16 cellular contexts compared by ENCODE assay signal in genomic region chr3:60577601-60578000, GRCh38.
DNase-seq lines count a peak whose midpoint lies in the region; ATAC-seq and TF ChIP-seq lines count a peak whose summit lies in the region.
"Had no signal": no experiment of that assay in that cellular context is flagged by ENCODE, and none has a peak within 500 bp of the region (broad histone marks: within the 10 kb centered on the region; RNA-seq: fewer than 3 reads in every experiment).

No MANE protein-coding gene starts in this region.

- H3K36me3 ChIP-seq in OCI-LY3 (replicated peaks; ENCODE audit: low read depth, low read length): no peaks in the 10 kb centered on the region
- no peaks in the 10 kb centered on the region for H3K36me3 ChIP-seq in trophoblast cell (ENCODE audit: control insufficient read depth in 1 of 2, insufficient read depth in 2 of 2, low read length in 2 of 2)
- H3K36me3 ChIP-seq in effector memory CD4-positive, alpha-beta T cell (ENCODE audit: control insufficient read depth, insufficient read depth, low read length): no peaks in the 10 kb centered on the region
- H3K36me3 ChIP-seq: BLaER1 treated with 17β-estradiol and CSF1 and Interleukin-3, amounts not matched to agents 10 nM and 100 nM; HAP-1 had no signal

- H2BK12ac ChIP-seq in trophoblast cell (ENCODE audit: low read length): no peak overlapping the region

- peaks cover 12% of the 10 kb centered on the region; the same call in 1 of the 2 replicates for H3K27me3 ChIP-seq in OCI-LY3 (ENCODE audit: low read depth, low read length)
- H3K27me3 ChIP-seq in trophoblast cell (ENCODE audit: insufficient read depth, low read length): no peaks in the 10 kb centered on the region
- H3K27me3 ChIP-seq in effector memory CD4-positive, alpha-beta T cell (replicated peaks; ENCODE audit: control insufficient read depth, insufficient read depth, low read length, poor library complexity, severe bottlenecking): no peaks in the 10 kb centered on the region
- H3K27me3 ChIP-seq: BLaER1 treated with 17β-estradiol and CSF1 and Interleukin-3, amounts not matched to agents 10 nM and 100 nM had no signal

- H3K9me3 ChIP-seq in OCI-LY3 (ENCODE audit: insufficient read depth, low read length): no peaks in the 10 kb centered on the region
- no peaks in the 10 kb centered on the region for H3K9me3 ChIP-seq in trophoblast cell (ENCODE audit: insufficient read depth, low read depth, low read length)
- no peaks in the 10 kb centered on the region for H3K9me3 ChIP-seq in effector memory CD4-positive, alpha-beta T cell (ENCODE audit: control insufficient read depth, low read length)
- H3K9me3 ChIP-seq: BLaER1 treated with 17β-estradiol and CSF1 and Interleukin-3, amounts not matched to agents 10 nM and 100 nM; HAP-1 had no signal

- no peak overlapping the region for H3K4ac ChIP-seq in trophoblast cell (ENCODE audit: low read depth, low read length)

- H3K18ac ChIP-seq in trophoblast cell (ENCODE audit: low read length): no peak overlapping the region

- H3K79me2 ChIP-seq in OCI-LY3 (ENCODE audit: low read length) (no peaks in the 10 kb centered on the region), trophoblast cell (ENCODE audit: control insufficient read depth, insufficient read depth, low read length, poor library complexity) (no peaks in the 10 kb centered on the region)

- peak; percentile 7 for DNase-seq in NCI-H526 treated with DMSO at 0.1 percent for 48 hours (lab: John Stamatoyannopoulos, UW)
- DNase-seq in NCI-H526 (lab: John Stamatoyannopoulos, UW): no peak
- no peak for DNase-seq in trophoblast cell
- no peak for DNase-seq in effector memory CD4-positive, alpha-beta T cell
- DNase-seq: 8988T; Calu3; CD8-positive, alpha-beta T cell; DMS79 treated with DMSO at 0.1 percent for 48 hours; EL; GM23248 had no signal

- H3K9ac ChIP-seq in OCI-LY3 (ENCODE audit: low read length): peak overlapping the region; percentile 21; the same call in 1 of the 2 replicates
- H3K9ac ChIP-seq in trophoblast cell (ENCODE audit: low read length): no peak overlapping the region
- H3K9ac ChIP-seq: BLaER1 treated with 17β-estradiol and CSF1 and Interleukin-3, amounts not matched to agents 10 nM and 100 nM; GM23248 had no signal

- H2BK5ac ChIP-seq in trophoblast cell (ENCODE audit: low read depth, low read length, poor library complexity): no peak overlapping the region

- H3K4me1 ChIP-seq in OCI-LY3 (ENCODE audit: low read length) (peaks cover 39% of the 10 kb centered on the region), trophoblast cell (ENCODE audit: control insufficient read depth in 1 of 2, insufficient read depth in 2 of 2, low read length in 2 of 2) (peaks cover 13 to 16% of the 10 kb centered on the region in 2 experiments)
- no peaks in the 10 kb centered on the region for H3K4me1 ChIP-seq in effector memory CD4-positive, alpha-beta T cell (ENCODE audit: control insufficient read depth, insufficient read depth, low read length, poor library complexity, severe bottlenecking)
- H3K4me1 ChIP-seq: HAP-1 had no signal

- peak overlapping the region; percentile 63 for H3K4me2 ChIP-seq in OCI-LY3 (ENCODE audit: low read length)
- H3K4me2 ChIP-seq in trophoblast cell (ENCODE audit: low read length): no peak overlapping the region
- H3K4me2 ChIP-seq: BLaER1 treated with 17β-estradiol and CSF1 and Interleukin-3, amounts not matched to agents 10 nM and 100 nM had no signal

- H4K20me1 ChIP-seq in OCI-LY3 (ENCODE audit: insufficient read depth, low read length): no peaks in the 10 kb centered on the region
- H4K20me1 ChIP-seq: BLaER1 treated with 17β-estradiol and CSF1 and Interleukin-3, amounts not matched to agents 10 nM and 100 nM had no signal

- WGBS in trophoblast cell (ENCODE audit: extremely low coverage, insufficient coverage, insufficient read length): no CpG with 5 or more reads among the region's 4 CpGs

- H3K27ac ChIP-seq in OCI-LY3 (ENCODE audit: low read length) (peak overlapping the region; percentile 18; the same call in 1 of the 2 replicates), trophoblast cell (ENCODE audit: low read depth, low read length) (no peak overlapping the region)
- H3K27ac ChIP-seq in effector memory CD4-positive, alpha-beta T cell (ENCODE audit: insufficient read depth, low read length, poor library complexity, severe bottlenecking): no peak overlapping the region
- H3K27ac ChIP-seq: BLaER1 treated with 17β-estradiol and CSF1 and Interleukin-3, amounts not matched to agents 10 nM and 100 nM; GM23248 had no signal

- H3K4me3 ChIP-seq in OCI-LY3 (ENCODE audit: low read length) (peak overlapping the region; percentile 29), trophoblast cell (ENCODE audit: low read depth, low read length) (no peak overlapping the region)
- H3K4me3 ChIP-seq in effector memory CD4-positive, alpha-beta T cell (ENCODE audit: insufficient read depth, low read depth, low read length, poor library complexity, severe bottlenecking): no peak overlapping the region
- H3K4me3 ChIP-seq: BLaER1 treated with 17β-estradiol and CSF1 and Interleukin-3, amounts not matched to agents 10 nM and 100 nM; GM12878; GM23248; HAP-1 had no signal

- H3K23ac ChIP-seq in trophoblast cell (ENCODE audit: low read length): no peak overlapping the region

- no peak for TF ChIP-seq CTCF in OCI-LY3 (IDR thresholded peaks at IDR 0.05; ENCODE audit: low read depth, low read length)

- H2AFZ ChIP-seq in OCI-LY3 (ENCODE audit: low read depth, low read length) (peak overlapping the region; percentile 14; the same call in 1 of the 2 replicates), trophoblast cell (ENCODE audit: insufficient read depth, low read length, poor library complexity) (no peak overlapping the region)
- H2AFZ ChIP-seq: GM23248 had no signal

- no peak overlapping the region for H4K8ac ChIP-seq in trophoblast cell (ENCODE audit: low read depth, low read length)

- no peak for ATAC-seq in HG03571 (IDR thresholded peaks at IDR 0.05; ENCODE audit: unreplicated experiment)
- no peak for ATAC-seq in GM18907 (IDR thresholded peaks at IDR 0.05; ENCODE audit: unreplicated experiment)
- ATAC-seq: CD8-positive, alpha-beta T cell; GM12878 had no signal

- H4K91ac ChIP-seq in trophoblast cell (ENCODE audit: low read depth, low read length): no peak overlapping the region

- H2AK5ac ChIP-seq in trophoblast cell (ENCODE audit: low read length): no peak overlapping the region

- no peak overlapping the region for H3K14ac ChIP-seq in trophoblast cell (ENCODE audit: low read length)

- peak overlapping the region; percentile 44 for H2BK120ac ChIP-seq in trophoblast cell (ENCODE audit: insufficient read depth, low read length, poor library complexity)

- H4K12ac ChIP-seq in trophoblast cell (ENCODE audit: low read depth, low read length): no peak overlapping the region

- peaks cover 15% of the 10 kb centered on the region for H3K79me1 ChIP-seq in trophoblast cell (ENCODE audit: low read length)
